27 cellular contexts compared by ENCODE assay signal in the genomic region with DNA sequence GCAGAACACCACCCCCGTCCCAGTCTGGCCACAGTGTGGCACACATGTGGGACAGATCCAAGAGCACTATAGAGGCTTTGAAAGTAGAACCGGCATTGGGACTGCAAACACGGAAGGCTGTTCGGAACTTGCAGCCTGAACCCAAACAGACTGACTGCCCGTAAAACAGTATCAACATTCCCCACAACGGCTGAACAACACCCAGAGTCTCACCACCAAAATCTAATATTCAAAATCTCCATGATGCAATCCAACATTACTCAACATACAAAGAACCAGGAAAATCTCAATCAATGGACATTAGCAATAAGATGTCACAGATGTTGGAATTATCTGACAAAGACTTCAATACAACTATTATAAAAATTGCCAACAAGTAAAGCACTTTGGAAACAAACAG.
"Had no signal": no experiment of that assay in that cellular context is flagged by ENCODE, and none has a peak within 500 bp of the region (broad histone marks: within the 10 kb centered on the region; RNA-seq: fewer than 3 reads in every experiment).

No MANE protein-coding gene starts in this region.

- H3K4me3 ChIP-seq: ascending aorta, body of pancreas had no signal

- H3K4me2 ChIP-seq: KMS-11, SK-N-SH had no signal

- H3K36me3 ChIP-seq: ascending aorta had no signal

- DNase-seq: activated CD4-positive, alpha-beta memory T cell treated with anti-CD3 and anti-CD28 coated beads for 36 hours; activated CD4-positive, alpha-beta T cell treated with anti-CD3 and anti-CD28 coated beads, Interleukin-2, amount 10 ng/mL, durations not matched to agents 7 days and 5 days; activated CD4-positive, CD25-positive, alpha-beta regulatory T cell; activated CD8-positive, alpha-beta memory T cell treated with anti-CD3 and anti-CD28 coated beads for 24 hours; activated effector memory CD4-positive, alpha-beta T cell treated with anti-CD3 and anti-CD28 coated beads, Interleukin-2, amount 50 U/mL, for 16 hours; activated naive CD4-positive, alpha-beta T cell treated with Interleukin-2 at 50 U/mL for 16 hours; activated naive CD8-positive, alpha-beta T cell treated with anti-CD3 and anti-CD28 coated beads, Interleukin-2, amount 50 U/mL, for 24 hours; activated T-cell treated with anti-CD3 and anti-CD28 coated beads, Interleukin-2, amount 50 U/mL, for 4 hours; amniotic stem cell; body of pancreas; NCI-H1092; NCI-H1417; NCI-H1930; NCI-H2171; NCI-H2227 treated with DMSO at 0.1 percent for 48 hours; NCI-H510A; NCI-H526 treated with DMSO at 0.1 percent for 48 hours; NK-92 treated with Interleukin-12 subunit alpha and Interleukin-12 subunit beta, amount 100 ng/mL, for 24 hours; OCI-M1; RPMI8226; SK-N-SH; T-helper 1 cell had no signal

- H3K36me3 Mint-ChIP-seq: activated CD4-positive, alpha-beta memory T cell treated with anti-CD3 and anti-CD28 coated beads for 36 hours; activated naive CD4-positive, alpha-beta T cell treated with anti-CD3 and anti-CD28 coated beads, Interleukin-2, amount 50 U/mL, for 72 hours had no signal

- H3K4me3 Mint-ChIP-seq: activated CD4-positive, alpha-beta memory T cell treated with anti-CD3 and anti-CD28 coated beads for 36 hours; activated CD4-positive, alpha-beta T cell treated with anti-CD3 and anti-CD28 coated beads, Interleukin-2, amount 10 ng/mL, durations not matched to agents 7 days and 5 days; activated naive CD8-positive, alpha-beta T cell treated with anti-CD3 and anti-CD28 coated beads, Interleukin-2, amount 50 U/mL, for 24 hours; activated T-cell treated with anti-CD3 and anti-CD28 coated beads, Interleukin-2, amount 50 U/mL, for 4 hours had no signal

- FAIRE-seq: bronchial epithelial cell had no signal

- H3K4me1 ChIP-seq: ascending aorta, body of pancreas had no signal

- H3K27me3 ChIP-seq: ascending aorta, body of pancreas had no signal

- H3K9me3 Mint-ChIP-seq: activated CD4-positive, alpha-beta memory T cell treated with anti-CD3 and anti-CD28 coated beads for 36 hours; activated CD4-positive, alpha-beta T cell treated with anti-CD3 and anti-CD28 coated beads, Interleukin-2, amount 10 ng/mL, durations not matched to agents 7 days and 5 days; activated naive CD4-positive, alpha-beta T cell treated with anti-CD3 and anti-CD28 coated beads, Interleukin-2, amount 50 U/mL, for 72 hours; activated naive CD8-positive, alpha-beta T cell treated with anti-CD3 and anti-CD28 coated beads, Interleukin-2, amount 50 U/mL, for 24 hours; activated T-cell treated with anti-CD3 and anti-CD28 coated beads, Interleukin-2, amount 50 U/mL, for 4 hours had no signal

- H3K27ac ChIP-seq: ascending aorta, body of pancreas, KMS-11, VCaP had no signal

- H3K9me3 ChIP-seq: ascending aorta, body of pancreas, SK-N-SH had no signal

- H3K27ac Mint-ChIP-seq: activated CD4-positive, alpha-beta memory T cell treated with anti-CD3 and anti-CD28 coated beads for 36 hours; activated CD4-positive, alpha-beta T cell treated with anti-CD3 and anti-CD28 coated beads, Interleukin-2, amount 10 ng/mL, durations not matched to agents 7 days and 5 days; activated naive CD4-positive, alpha-beta T cell treated with anti-CD3 and anti-CD28 coated beads, Interleukin-2, amount 50 U/mL, for 72 hours; activated naive CD8-positive, alpha-beta T cell treated with anti-CD3 and anti-CD28 coated beads, Interleukin-2, amount 50 U/mL, for 24 hours had no signal

- H3K4me1 Mint-ChIP-seq: activated CD4-positive, alpha-beta T cell treated with anti-CD3 and anti-CD28 coated beads, Interleukin-2, amount 10 ng/mL, durations not matched to agents 7 days and 5 days; activated naive CD8-positive, alpha-beta T cell treated with anti-CD3 and anti-CD28 coated beads, Interleukin-2, amount 50 U/mL, for 24 hours had no signal

- H3K9ac ChIP-seq: KMS-11, SK-N-SH had no signal
